Comparison of ENCODE assay signal across 8 cellular contexts in the genomic region with DNA sequence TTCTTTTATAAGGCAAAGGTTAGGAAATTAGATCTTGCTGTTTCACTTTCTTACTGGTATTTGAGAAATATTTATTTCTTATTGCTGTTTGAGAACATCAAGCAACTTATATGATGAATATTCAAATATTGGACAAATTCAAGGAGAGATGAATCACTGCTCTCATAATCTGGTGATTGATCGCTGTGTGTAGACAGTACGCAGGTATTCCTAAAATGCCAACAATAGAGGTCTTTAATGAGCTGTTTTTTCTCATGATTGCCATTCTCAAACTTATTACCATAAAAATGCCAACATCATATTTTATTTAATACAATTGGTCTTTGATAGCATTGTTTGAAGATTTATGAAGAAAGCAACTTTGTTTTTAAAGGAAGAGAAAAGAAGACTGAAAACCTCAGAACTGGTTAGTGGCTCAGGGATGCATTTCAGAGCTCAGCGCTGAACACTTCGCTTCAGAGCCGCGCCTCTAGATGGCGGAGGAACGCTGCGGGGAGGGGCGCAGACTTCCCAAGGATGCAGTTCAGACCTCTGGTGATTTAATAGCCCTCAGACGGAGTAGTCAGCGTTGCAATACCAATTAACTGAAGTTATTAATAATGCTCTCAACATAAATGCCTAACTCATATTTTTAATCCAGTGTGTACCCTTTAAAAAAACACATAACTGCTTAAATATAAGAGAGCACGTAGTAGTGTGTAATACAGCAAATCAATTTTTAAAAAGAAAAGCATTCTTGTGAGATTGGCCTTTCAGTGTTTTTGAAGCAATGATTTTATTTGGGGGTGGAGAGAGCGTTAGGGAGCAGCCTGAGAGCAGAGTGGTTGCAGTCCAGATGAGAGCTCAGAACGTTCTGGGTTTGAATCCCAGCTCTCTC. TPM values are rescaled to one million over a fixed set of nuclear protein-coding genes. Genes with fewer than 3 reads are reported as not detected.
DNase-seq lines count a peak whose midpoint lies in the region; ATAC-seq and TF ChIP-seq lines count a peak whose summit lies in the region.

No MANE protein-coding gene starts in this region.

- no peak overlapping the region for H3K9ac ChIP-seq in OCI-LY1 (ENCODE audit: low read length)
- H3K9ac ChIP-seq in neural cell (ENCODE audit: low read length), result no peak overlapping the region

- DNase-seq in GM12864 (ENCODE audit: low read depth), result no peak
- DNase-seq in fibroblast of gingiva (ENCODE audit: low read depth), result peak; percentile 42
- DNase-seq in stimulated activated naive CD4-positive, alpha-beta T cell treated with Interleukin-2 at 50 U/mL for 16 hours (lab: John Stamatoyannopoulos, UW), result no peak
- no peak for DNase-seq in activated CD8-positive, alpha-beta memory T cell treated with anti-CD3 and anti-CD28 coated beads for 24 hours
- no peak for DNase-seq in activated CD4-positive, CD25-positive, alpha-beta regulatory T cell (lab: John Stamatoyannopoulos, UW)

- peak; percentile 62 for TF ChIP-seq CTCF in GM12864 (IDR thresholded peaks at IDR 0.05; ENCODE audit: low read depth, low read length, missing control alignments)
- TF ChIP-seq CTCF in OCI-LY1 (IDR thresholded peaks at IDR 0.05; ENCODE audit: low read length), result peak; percentile 50
- peak; percentile 85 for TF ChIP-seq CTCF in neural cell (IDR thresholded peaks at IDR 0.05; ENCODE audit: poor library complexity, severe bottlenecking)

- H3K4me1 ChIP-seq in OCI-LY1 (ENCODE audit: insufficient read depth, low read length, severe bottlenecking), result no peaks in the 10 kb centered on the region

- no peaks in the 10 kb centered on the region for H3K9me3 ChIP-seq in OCI-LY1 (ENCODE audit: low read length)
- no peaks in the 10 kb centered on the region for H3K9me3 ChIP-seq in neural cell (ENCODE audit: low read length)

- ATAC-seq in HG02642 (IDR thresholded peaks at IDR 0.05; ENCODE audit: poor library complexity, unreplicated experiment), result peak; percentile 67

- H3K27me3 ChIP-seq in OCI-LY1 (ENCODE audit: insufficient read depth, low read length) (no peaks in the 10 kb centered on the region), neural cell (ENCODE audit: insufficient read depth, low read depth, low read length) (no peaks in the 10 kb centered on the region)

- H3K27ac ChIP-seq in OCI-LY1 (ENCODE audit: low read depth, low read length, poor library complexity, severe bottlenecking), result no peak overlapping the region
- H3K27ac ChIP-seq in neural cell (ENCODE audit: low read length), result no peak overlapping the region

- TF ChIP-seq EP300 in neural cell (conservative IDR thresholded peaks at IDR 0.05; ENCODE audit: poor library complexity, severe bottlenecking), result no peak

- H3F3A ChIP-seq in OCI-LY1 (ENCODE audit: insufficient read depth, low read length) (no peaks in the 10 kb centered on the region), neural cell (ENCODE audit: insufficient read depth, low read length, poor library complexity, severe bottlenecking) (no peaks in the 10 kb centered on the region)

- H3K79me2 ChIP-seq in OCI-LY1 (ENCODE audit: insufficient read depth, low read length) (no peaks in the 10 kb centered on the region), neural cell (replicated peaks; ENCODE audit: insufficient read depth, low read length) (no peaks in the 10 kb centered on the region)

- peak; percentile 89 for TF ChIP-seq RAD21 in neural cell (conservative IDR thresholded peaks at IDR 0.05)

- H3K36me3 ChIP-seq in OCI-LY1 (ENCODE audit: insufficient read depth, low read length) (no peaks in the 10 kb centered on the region), neural cell (ENCODE audit: insufficient read depth, low read length) (no peaks in the 10 kb centered on the region)

- H2AFZ ChIP-seq in OCI-LY1 (ENCODE audit: low read length) (no peak overlapping the region), neural cell (ENCODE audit: low read depth, low read length) (no peak overlapping the region)

- H4K20me1 ChIP-seq in OCI-LY1 (ENCODE audit: insufficient read depth, low read length) (no peaks in the 10 kb centered on the region), neural cell (ENCODE audit: insufficient read depth) (no peaks in the 10 kb centered on the region)

- H3K4me3 ChIP-seq in GM12864 (ENCODE audit: low read depth, low read length), result peak overlapping the region; percentile 8; the same call in 1 of the 2 replicates
- no peak overlapping the region for H3K4me3 ChIP-seq in OCI-LY1 (ENCODE audit: low read depth, low read length, poor library complexity, severe bottlenecking)
- H3K4me3 ChIP-seq in neural cell (ENCODE audit: low read length), result no peak overlapping the region

- no peak overlapping the region for H3K4me2 ChIP-seq in OCI-LY1 (ENCODE audit: low read length)
- H3K4me2 ChIP-seq in neural cell (ENCODE audit: low read length), result no peak overlapping the region

- H3K9me2 ChIP-seq in OCI-LY1 (ENCODE audit: low read depth, low read length) (no peaks in the 10 kb centered on the region), neural cell (ENCODE audit: insufficient read depth, low read length) (no peaks in the 10 kb centered on the region)

TF ChIP-seq in neural cell, 6 proteins besides CTCF, POLR2A, EP300 and RAD21:
- no peak for TF ChIP-seq MXI1 (conservative IDR thresholded peaks at IDR 0.05; ENCODE audit: poor library complexity, severe bottlenecking)
- TF ChIP-seq SMC3 (conservative IDR thresholded peaks at IDR 0.05; ENCODE audit: poor library complexity), result peak; percentile 82
TF ChIP-seq in neural cell: peak in this region for 1.

RNA-seq across cellular contexts. Expression of a gene that starts 38.5 kb away (rescaled TPM):
- not detected in 2 replicates for polyA plus RNA-seq in neural cell
- polyA minus RNA-seq in neural cell, result not detected in 2 replicates
